Comparison of ENCODE assay signal across 2 cellular contexts in genomic region chr13:27619711-27620376, GRCh38.
TF ChIP-seq lines count a peak whose summit lies in the region.

No MANE protein-coding gene starts in this region.

TF ChIP-seq in IMR-90, 13 proteins besides CTCF, POLR2A, EP300 and RAD21:
- TF ChIP-seq ELK1 (IDR thresholded peaks at IDR 0.05; ENCODE audit: borderline replicate concordance, low read depth, low read length) (no peak), MXI1 (IDR thresholded peaks at IDR 0.05; ENCODE audit: borderline replicate concordance, low read depth, low read length) (0 out of 2 replicates have a peak, but pooled peaks have one; percentile 45)
TF ChIP-seq in IMR-90: peak in this region for 1.

TF ChIP-seq in H1, 55 proteins besides CTCF, POLR2A, EP300 and RAD21:
- TF ChIP-seq USF2 (IDR thresholded peaks at IDR 0.05; ENCODE audit: low read length) (no peak), TEAD4 (IDR thresholded peaks at IDR 0.05; ENCODE audit: low read depth, low read length) (no peak), KDM4A (IDR thresholded peaks at IDR 0.05; ENCODE audit: low read depth, low read length, severe bottlenecking) (peak; percentile 88), SIN3A (conservative IDR thresholded peaks at IDR 0.05 in 1 of 2, IDR thresholded peaks at IDR 0.05 in 1 of 2; ENCODE audit: low read depth in 1 of 2, low read length in 2 of 2) (0 out of 4 replicates have a peak, but pooled peaks of 1 of the 2 experiments have one; percentile 53), KDM5A (IDR thresholded peaks at IDR 0.05; ENCODE audit: low read length) (no peak), PHF8 (conservative IDR thresholded peaks at IDR 0.05; ENCODE audit: low read depth, low read length) (peak; percentile 15; the same call in 1 of the 2 replicates), SAP30 (IDR thresholded peaks at IDR 0.05; ENCODE audit: insufficient read depth, insufficient replicate concordance, low read length) (peak; percentile 23), ASH2L (IDR thresholded peaks at IDR 0.05; ENCODE audit: low read length) (peak; percentile 54), RBBP5 (IDR thresholded peaks at IDR 0.05; ENCODE audit: borderline replicate concordance, low read depth, low read length) (peak; percentile 37; the same call in 1 of the 2 replicates), SIX5 (IDR thresholded peaks at IDR 0.05; ENCODE audit: low read depth, low read length) (no peak), NANOG (IDR thresholded peaks at IDR 0.05; ENCODE audit: insufficient read depth, low read depth, low read length, poor library complexity, severe bottlenecking) (no peak), E2F6 (IDR thresholded peaks at IDR 0.05) (no peak)
